Comparison of ENCODE assay signal across 17 cellular contexts in genomic region chr20:36929290-36929689, GRCh38. TPM values are rescaled to one million over a fixed set of nuclear protein-coding genes. Genes with fewer than 3 reads are reported as not detected.
A peak's percentile ranks its signal among the peaks of the same experiment; 100 is the strongest.
DNase-seq lines count a peak whose midpoint lies in the region; ATAC-seq and TF ChIP-seq lines count a peak whose summit lies in the region.
"Had no signal": no experiment of that assay in that cellular context is flagged by ENCODE, and none has a peak within 500 bp of the region (broad histone marks: within the 10 kb centered on the region; RNA-seq: fewer than 3 reads in every experiment).

No MANE protein-coding gene starts in this region.

- no peak for DNase-seq in CD4-positive, alpha-beta memory T cell
- DNase-seq in HCT116 (ENCODE audit: low read depth, low spot score) (no peak), glomerular visceral epithelial cell (ENCODE audit: extremely low spot score) (peak; percentile 28)
- no peak for DNase-seq in activated naive CD8-positive, alpha-beta T cell treated with anti-CD3 and anti-CD28 coated beads for 36 hours
- DNase-seq: anterior cingulate cortex, heart right ventricle, Kasumi-1, left colon, naive B cell, NCI-H2171 treated with DMSO at 0.1 percent for 48 hours, small intestine, T1000, thyroid gland had no signal

- H3K9me2 ChIP-seq in HCT116 (ENCODE audit: insufficient read depth), result no peaks in the 10 kb centered on the region

- no peak overlapping the region for H3K4me3 ChIP-seq in CD4-positive, alpha-beta memory T cell (ENCODE audit: low read length in 2 of 2)
- H3K4me3 ChIP-seq in HCT116 (replicated peaks in 1 of 2; ENCODE audit: low read depth in 1 of 2, low read length in 2 of 2), result no peak overlapping the region; a peak in 1 of 4 replicates
- H3K4me3 ChIP-seq: heart right ventricle, thyroid gland had no signal

- peak overlapping the region in 2 of 8 donors; percentile 17 to 52 for H3K4me3 Mint-ChIP-seq in CD4-positive, alpha-beta memory T cell
- H3K4me3 Mint-ChIP-seq in activated naive CD8-positive, alpha-beta T cell treated with anti-CD3 and anti-CD28 coated beads for 36 hours, result no peak overlapping the region

- CTCF ChIA-PET in CD4-positive, alpha-beta memory T cell (lab: Charles Lee; ENCODE audit: partially characterized antibody), result interaction anchor here (1.5 to 1.6 kb wide), 2 partner anchors 10 to 45 kb away, joined by 3 to 7 read pairs; no protein-coding TSS in a partner anchor
- CTCF ChIA-PET in HCT116 (lab: Charles Lee), result no interaction called here

- H4K20me1 ChIP-seq in HCT116 (ENCODE audit: insufficient read depth), result no peaks in the 10 kb centered on the region

- H3K36me3 ChIP-seq in CD4-positive, alpha-beta memory T cell (ENCODE audit: insufficient read depth, low read length), result peaks cover 60% of the 10 kb centered on the region
- H3K36me3 ChIP-seq in HCT116 (ENCODE audit: control insufficient read depth in 1 of 2, insufficient read depth in 2 of 2, low read length in 2 of 2), result no peaks in the 10 kb centered on the region

- H3K27ac ChIP-seq in CD4-positive, alpha-beta memory T cell (ENCODE audit: low read depth, low read length), result peak overlapping the region; percentile 51
- no peak overlapping the region for H3K27ac ChIP-seq in HCT116 (ENCODE audit: low read depth, low read length)
- H3K27ac ChIP-seq: thyroid gland had no signal

- POLR2A ChIA-PET in CD4-positive, alpha-beta memory T cell (lab: Charles Lee; ENCODE audit: partially characterized antibody), result interaction anchor here (2.1 to 5.7 kb wide), 4 partner anchors 10 to 114 kb away, joined by 6 to 51 read pairs (median 9); no protein-coding TSS in a partner anchor
- POLR2A ChIA-PET in HCT116 (lab: Charles Lee), result no interaction called here

- ATAC-seq in HCT116 (no peak), HG02759 (IDR thresholded peaks at IDR 0.05; ENCODE audit: unreplicated experiment) (no peak), GM18517 (IDR thresholded peaks at IDR 0.05; ENCODE audit: unreplicated experiment) (no peak), HG02678 (IDR thresholded peaks at IDR 0.05; ENCODE audit: unreplicated experiment) (no peak), HG03571 (IDR thresholded peaks at IDR 0.05; ENCODE audit: unreplicated experiment) (no peak)
- ATAC-seq: left colon had no signal

- no peak for TF ChIP-seq POLR2A in HCT116 (IDR thresholded peaks at IDR 0.05; ENCODE audit: borderline replicate concordance, extremely low read depth, insufficient read depth, insufficient read length)

- TF ChIP-seq CTCF in HCT116 (IDR thresholded peaks at IDR 0.05 in 2 of 3, conservative IDR thresholded peaks at IDR 0.05 in 1 of 3; ENCODE audit: borderline replicate concordance in 1 of 3, insufficient read depth in 1 of 3, low read depth in 2 of 3, low read length in 2 of 3), result no peak

- H3K27ac Mint-ChIP-seq in CD4-positive, alpha-beta memory T cell, result peak overlapping the region; percentile 76 to 93 (median 86)
- H3K27ac Mint-ChIP-seq in activated naive CD8-positive, alpha-beta T cell treated with anti-CD3 and anti-CD28 coated beads for 36 hours, result peak overlapping the region; percentile 64

- RAD21 ChIA-PET in HCT116 (lab: Charles Lee; ENCODE audit: low non-redundant PET in 1 of 2, low total read pairs in 2 of 2, uncharacterized antibody in 2 of 2, unreplicated experiment in 2 of 2), result no interaction called here

- H3K27me3 ChIP-seq in CD4-positive, alpha-beta memory T cell (ENCODE audit: insufficient read depth, low read length), result no peaks in the 10 kb centered on the region
- H3K27me3 ChIP-seq in HCT116 (ENCODE audit: insufficient read depth, low read length), result no peaks in the 10 kb centered on the region
- H3K27me3 ChIP-seq: heart right ventricle, thyroid gland had no signal

- peaks cover 39 to 72% (median 55%) of the 10 kb centered on the region in 4 donors for H3K4me1 Mint-ChIP-seq in CD4-positive, alpha-beta memory T cell
- H3K4me1 Mint-ChIP-seq in activated naive CD8-positive, alpha-beta T cell treated with anti-CD3 and anti-CD28 coated beads for 36 hours, result peaks cover 50% of the 10 kb centered on the region

- BruUV-seq in HCT116 (replicated peaks; lab: Mats Ljungman, UMichigan), result no TSS peak

- H3K9me3 Mint-ChIP-seq in CD4-positive, alpha-beta memory T cell, result no peaks in the 10 kb centered on the region
- no peaks in the 10 kb centered on the region for H3K9me3 Mint-ChIP-seq in activated naive CD8-positive, alpha-beta T cell treated with anti-CD3 and anti-CD28 coated beads for 36 hours
- H3K9me3 Mint-ChIP-seq: naive B cell had no signal

- H3K4me1 ChIP-seq in CD4-positive, alpha-beta memory T cell (ENCODE audit: insufficient read depth, low read length), result peaks cover 73% of the 10 kb centered on the region
- peaks cover 0 to 10% of the 10 kb centered on the region in 2 experiments; a peak in 2 of 4 replicates for H3K4me1 ChIP-seq in HCT116 (ENCODE audit: control insufficient read depth in 1 of 2, insufficient read depth in 2 of 2, low read length in 2 of 2)

- H3K9me3 ChIP-seq in CD4-positive, alpha-beta memory T cell (ENCODE audit: control insufficient read depth in 1 of 2, low read length in 2 of 2), result no peaks in the 10 kb centered on the region
- no peaks in the 10 kb centered on the region for H3K9me3 ChIP-seq in HCT116 (ENCODE audit: control insufficient read depth in 1 of 2, insufficient read depth in 1 of 2, low read depth in 1 of 2, low read length in 2 of 2)
- H3K9me3 ChIP-seq: heart right ventricle, thyroid gland had no signal

- peaks cover 76 to 78% of the 10 kb centered on the region in 2 donors for H3K36me3 Mint-ChIP-seq in CD4-positive, alpha-beta memory T cell
- H3K36me3 Mint-ChIP-seq in activated naive CD8-positive, alpha-beta T cell treated with anti-CD3 and anti-CD28 coated beads for 36 hours, result peaks cover 60% of the 10 kb centered on the region

- intact Hi-C loops in CD4-positive, alpha-beta memory T cell (cut with micrococcal nuclease), result no loop called here
- intact Hi-C loops in HCT116 (cut with micrococcal nuclease), result no loop called here

- H3K79me2 ChIP-seq in HCT116 (ENCODE audit: insufficient read depth, low read length), result no peaks in the 10 kb centered on the region

- peak overlapping the region; percentile 48 for H3K4me2 ChIP-seq in HCT116 (ENCODE audit: low read length)

- TF ChIP-seq RAD21 in HCT116 (IDR thresholded peaks at IDR 0.05; ENCODE audit: low read depth), result no peak

- H3K9ac ChIP-seq in HCT116 (ENCODE audit: low read length), result no peak overlapping the region

- H3K27me3 Mint-ChIP-seq in CD4-positive, alpha-beta memory T cell, result no peaks in the 10 kb centered on the region
- H3K27me3 Mint-ChIP-seq in activated naive CD8-positive, alpha-beta T cell treated with anti-CD3 and anti-CD28 coated beads for 36 hours, result no peaks in the 10 kb centered on the region
- H3K27me3 Mint-ChIP-seq: naive B cell had no signal

- no peak overlapping the region for H2AFZ ChIP-seq in HCT116 (ENCODE audit: low read depth, low read length, poor library complexity, severe bottlenecking)

TF ChIP-seq in HCT116, 20 proteins besides CTCF, POLR2A, EP300 and RAD21 (continues in another document):
- no peak for TF ChIP-seq EGR1 (IDR thresholded peaks at IDR 0.05; ENCODE audit: low read depth)
- TF ChIP-seq SRF (IDR thresholded peaks at IDR 0.05; ENCODE audit: low read depth), result no peak
- TF ChIP-seq ELF1 (IDR thresholded peaks at IDR 0.05; ENCODE audit: borderline replicate concordance, low read depth), result no peak
- TF ChIP-seq JUND (IDR thresholded peaks at IDR 0.05), result no peak
- TF ChIP-seq YY1 (IDR thresholded peaks at IDR 0.05; ENCODE audit: extremely low read depth, insufficient replicate concordance, low read depth, low read length), result no peak
- no peak for TF ChIP-seq SIN3A (IDR thresholded peaks at IDR 0.05; ENCODE audit: low read depth)
- no peak for TF ChIP-seq ZNF274 (IDR thresholded peaks at IDR 0.05; ENCODE audit: low read depth, low read length)
- no peak for TF ChIP-seq MAX (IDR thresholded peaks at IDR 0.05)
- TF ChIP-seq CEBPB (IDR thresholded peaks at IDR 0.05; ENCODE audit: low read depth), result no peak
- no peak for TF ChIP-seq CBX3 (IDR thresholded peaks at IDR 0.05; ENCODE audit: low read depth)
- TF ChIP-seq ATF3 (IDR thresholded peaks at IDR 0.05), result no peak
- TF ChIP-seq EZH2 (IDR thresholded peaks at IDR 0.05), result no peak
- no peak for TF ChIP-seq EZH2phosphoT487 (IDR thresholded peaks at IDR 0.05; ENCODE audit: borderline replicate concordance)
- TF ChIP-seq POLR2AphosphoS5 (IDR thresholded peaks at IDR 0.05; ENCODE audit: low read depth, low read length), result no peak
- no peak for TF ChIP-seq ZBTB33 (IDR thresholded peaks at IDR 0.05; ENCODE audit: extremely low read depth, insufficient replicate concordance, low read length)

RNA-seq across cellular contexts. Expression of gene SAMHD1, which starts 22.2 kb away (rescaled TPM):
- 100 to 1,000 TPM; 216 to 223 TPM for total RNA-seq in CD4-positive, alpha-beta memory T cell
- 100 to 1,000 TPM; 291 to 332 TPM for polyA plus RNA-seq in CD4-positive, alpha-beta memory T cell
- total RNA-seq in HCT116 (2021; ENCODE audit: unreplicated experiment), result 21.4 TPM
- 6.7 and 7.3 TPM in 2 replicates for polyA plus RNA-seq in HCT116 (2012)
- total RNA-seq in activated naive CD8-positive, alpha-beta T cell treated with anti-CD3 and anti-CD28 coated beads for 36 hours, result 10 to 100 TPM; 35.6 to 43.2 TPM

RNA-seq across cellular contexts. Expression of gene TLDC2, which starts 53.4 kb away (rescaled TPM):
- not detected for total RNA-seq in CD4-positive, alpha-beta memory T cell
- under 1 TPM in 1 of 2 donors, not detected in 1; 0.52 TPM for polyA plus RNA-seq in CD4-positive, alpha-beta memory T cell
- total RNA-seq in HCT116 (2021; ENCODE audit: unreplicated experiment), result 0.32 TPM
- 0.07 and 0.26 TPM in 2 replicates for polyA plus RNA-seq in HCT116 (2012)
- not detected for total RNA-seq in activated naive CD8-positive, alpha-beta T cell treated with anti-CD3 and anti-CD28 coated beads for 36 hours
- total RNA-seq: heart right ventricle had no signal
